1 cellular context compared by ENCODE assay signal in the genomic region with DNA sequence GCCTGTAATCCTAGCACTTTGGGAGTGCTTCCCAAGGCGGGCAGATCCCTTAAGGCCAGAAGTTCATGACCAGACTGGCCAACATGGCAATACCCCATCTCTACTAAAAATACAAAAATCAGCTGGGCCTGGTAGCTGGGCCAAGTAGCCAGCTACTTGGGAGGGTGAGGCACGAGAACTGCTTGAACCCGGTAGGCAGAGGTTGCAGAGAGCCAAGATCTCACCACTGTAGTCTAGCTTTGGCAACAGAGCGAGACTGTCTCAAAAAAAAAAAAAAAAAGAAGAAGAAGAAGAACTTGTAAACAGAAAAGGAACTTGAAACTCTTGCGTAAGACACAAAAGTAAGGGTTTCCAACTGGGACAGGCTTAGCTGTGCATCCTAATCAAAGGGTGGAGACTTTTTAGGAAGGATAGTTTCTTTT.
TF ChIP-seq lines count a peak whose summit lies in the region.

No MANE protein-coding gene starts in this region.

TF ChIP-seq in K562, 482 proteins besides CTCF, POLR2A, EP300 and RAD21:
- TF ChIP-seq CEBPG (CRISPR knock-in tag; IDR thresholded peaks at IDR 0.05) (no peak), CEBPG (tag; conservative IDR thresholded peaks at IDR 0.05 in 1 of 2, IDR thresholded peaks at IDR 0.05 in 1 of 2) (peak; percentile 36 to 55; a peak in 2 of 4 replicates), ZNF77 (CRISPR knock-in tag; IDR thresholded peaks at IDR 0.05) (no peak), CEBPB (tag; IDR thresholded peaks at IDR 0.05) (peak; percentile 70)
